In genomic region chr5:67203701-67204074, GRCh38 we compare ENCODE assay signal across 15 cellular contexts. TPM values are rescaled to one million over a fixed set of nuclear protein-coding genes. Genes with fewer than 3 reads are reported as not detected.
DNase-seq lines count a peak whose midpoint lies in the region; ATAC-seq and TF ChIP-seq lines count a peak whose summit lies in the region.
"Had no signal": no experiment of that assay in that cellular context is flagged by ENCODE, and none has a peak within 500 bp of the region (broad histone marks: within the 10 kb centered on the region; RNA-seq: fewer than 3 reads in every experiment).

No MANE protein-coding gene starts in this region.

- POLR2A ChIA-PET in activated CD4-positive, alpha-beta memory T cell treated with anti-CD3 and anti-CD28 coated beads for 36 hours (lab: Charles Lee): interaction anchor here (2.0 to 8.7 kb wide), 2 partner anchors 15 to 38 kb away, joined by 4 to 104 read pairs; no protein-coding TSS in a partner anchor

- no peaks in the 10 kb centered on the region for H3K36me3 ChIP-seq in KOPT-K1 (ENCODE audit: insufficient read depth, low read length)
- H3K36me3 ChIP-seq in spleen: no peaks in the 10 kb centered on the region
- no peaks in the 10 kb centered on the region for H3K36me3 ChIP-seq in esophagus muscularis mucosa
- H3K36me3 ChIP-seq: gastroesophageal sphincter, transverse colon had no signal

- H3K4me3 ChIP-seq in spleen (no peak overlapping the region), esophagus muscularis mucosa (no peak overlapping the region)
- H3K4me3 ChIP-seq: gastroesophageal sphincter, transverse colon had no signal

- no peak for ATAC-seq in GM19328 (IDR thresholded peaks at IDR 0.05; ENCODE audit: unreplicated experiment)
- ATAC-seq: gastroesophageal sphincter, sciatic nerve had no signal

- H3K4me3 Mint-ChIP-seq in activated naive CD4-positive, alpha-beta T cell treated with anti-CD3 and anti-CD28 coated beads for 36 hours: no peak overlapping the region
- H3K4me3 Mint-ChIP-seq in activated CD4-positive, alpha-beta memory T cell treated with anti-CD3 and anti-CD28 coated beads for 36 hours: no peak overlapping the region

- peaks cover 4% of the 10 kb centered on the region for H3K36me3 Mint-ChIP-seq in activated naive CD4-positive, alpha-beta T cell treated with anti-CD3 and anti-CD28 coated beads for 36 hours (ENCODE audit: low read depth)
- H3K36me3 Mint-ChIP-seq in activated CD4-positive, alpha-beta memory T cell treated with anti-CD3 and anti-CD28 coated beads for 36 hours: peaks cover 10% of the 10 kb centered on the region

- CTCF ChIA-PET in activated naive CD4-positive, alpha-beta T cell treated with anti-CD3 and anti-CD28 coated beads for 36 hours (lab: Charles Lee): interaction anchor here (0.6 to 20.7 kb wide), 2 partner anchors 12 to 41 kb away, joined by 4 to 354 read pairs; no protein-coding TSS in a partner anchor
- CTCF ChIA-PET in activated CD4-positive, alpha-beta memory T cell treated with anti-CD3 and anti-CD28 coated beads for 36 hours (lab: Charles Lee): interaction anchor here (0.6 to 14.4 kb wide), 2 partner anchors 41 to 52 kb away, joined by 3 to 363 read pairs; no protein-coding TSS in a partner anchor

- TF ChIP-seq POLR2A in spleen (IDR thresholded peaks at IDR 0.05) (no peak), esophagus muscularis mucosa (IDR thresholded peaks at IDR 0.05; ENCODE audit: low read depth) (no peak)

- H3K4me1 Mint-ChIP-seq in activated naive CD4-positive, alpha-beta T cell treated with anti-CD3 and anti-CD28 coated beads for 36 hours (ENCODE audit: low read depth): peaks cover 85% of the 10 kb centered on the region
- H3K4me1 Mint-ChIP-seq in activated CD4-positive, alpha-beta memory T cell treated with anti-CD3 and anti-CD28 coated beads for 36 hours (ENCODE audit: low read depth): peaks cover 79% of the 10 kb centered on the region

- peaks cover 2% of the 10 kb centered on the region for H3K9me3 Mint-ChIP-seq in activated naive CD4-positive, alpha-beta T cell treated with anti-CD3 and anti-CD28 coated beads for 36 hours
- H3K9me3 Mint-ChIP-seq in activated CD4-positive, alpha-beta memory T cell treated with anti-CD3 and anti-CD28 coated beads for 36 hours: peaks cover 13% of the 10 kb centered on the region

- peak overlapping the region; percentile 94 for H3K27ac ChIP-seq in KOPT-K1 (ENCODE audit: low read depth, low read length, poor library complexity, severe bottlenecking)
- H3K27ac ChIP-seq in spleen: peak overlapping the region; percentile 14 to 93 (median 86)
- no peak overlapping the region for H3K27ac ChIP-seq in esophagus muscularis mucosa (replicated peaks in 1 of 4)
- H3K27ac ChIP-seq: gastroesophageal sphincter had no signal

- no peak for TF ChIP-seq CTCF in spleen (IDR thresholded peaks at IDR 0.05 in 8 of 11, conservative IDR thresholded peaks at IDR 0.05 in 3 of 11)
- TF ChIP-seq CTCF in esophagus muscularis mucosa (IDR thresholded peaks at IDR 0.05): no peak

- no peak for DNase-seq in activated naive CD4-positive, alpha-beta T cell treated with anti-CD3 and anti-CD28 coated beads for 36 hours
- no peak for DNase-seq in activated naive CD4-positive, alpha-beta T cell treated with Interleukin-2 at 50 U/mL for 16 hours
- no peak for DNase-seq in activated CD4-positive, alpha-beta memory T cell treated with anti-CD3 and anti-CD28 coated beads for 36 hours
- DNase-seq in spleen (no peak), esophagus muscularis mucosa (ENCODE audit: extremely low spot score) (no peak), NCI-H1417 treated with DMSO at 0.1 percent for 48 hours (lab: John Stamatoyannopoulos, UW) (no peak)
- DNase-seq: central memory CD4-positive, alpha-beta T cell; nucleus accumbens; Right ventricle myocardium superior; stimulated activated CD4-positive, alpha-beta T cell treated with anti-CD3 and anti-CD28 coated beads, Interleukin-4, amount 100 ng/mL, for 1 hour; transverse colon had no signal

- H3K27me3 ChIP-seq in spleen (replicated peaks in 1 of 7) (no peaks in the 10 kb centered on the region), esophagus muscularis mucosa (no peaks in the 10 kb centered on the region)
- H3K27me3 ChIP-seq: gastroesophageal sphincter, transverse colon had no signal

- peak overlapping the region; percentile 72 for H3K27ac Mint-ChIP-seq in activated naive CD4-positive, alpha-beta T cell treated with anti-CD3 and anti-CD28 coated beads for 36 hours
- peak overlapping the region; percentile 73 for H3K27ac Mint-ChIP-seq in activated CD4-positive, alpha-beta memory T cell treated with anti-CD3 and anti-CD28 coated beads for 36 hours

- no peaks in the 10 kb centered on the region for H3K27me3 Mint-ChIP-seq in activated naive CD4-positive, alpha-beta T cell treated with anti-CD3 and anti-CD28 coated beads for 36 hours (ENCODE audit: low read depth)
- H3K27me3 Mint-ChIP-seq in activated CD4-positive, alpha-beta memory T cell treated with anti-CD3 and anti-CD28 coated beads for 36 hours: no peaks in the 10 kb centered on the region

- no peaks in the 10 kb centered on the region for H3K9me3 ChIP-seq in KOPT-K1 (ENCODE audit: insufficient read depth, low read length, poor library complexity, severe bottlenecking)
- peaks cover 0 to 17% (median 0%) of the 10 kb centered on the region in 8 donors for H3K9me3 ChIP-seq in spleen
- H3K9me3 ChIP-seq in esophagus muscularis mucosa: no peaks in the 10 kb centered on the region
- H3K9me3 ChIP-seq: gastroesophageal sphincter, transverse colon had no signal

- no peak for TF ChIP-seq EP300 in esophagus muscularis mucosa (IDR thresholded peaks at IDR 0.05)

- WGBS in spleen, 5 donors: 16 to 49% (median 32%) methylated on average over 2 of the region's 2 CpGs
- WGBS in esophagus muscularis mucosa: 72% methylated on average over 2 of the region's 2 CpGs

- H3K4me1 ChIP-seq in spleen: peaks cover 28 to 100% (median 92%) of the 10 kb centered on the region in 6 donors
- H3K4me1 ChIP-seq in esophagus muscularis mucosa: no peaks in the 10 kb centered on the region

- intact Hi-C loops in activated naive CD4-positive, alpha-beta T cell treated with anti-CD3 and anti-CD28 coated beads for 36 hours (cut with micrococcal nuclease): loop anchor here (2.0 kb wide), 1 partner anchor 15 kb away; no protein-coding TSS in a partner anchor
- intact Hi-C loops in activated CD4-positive, alpha-beta memory T cell treated with anti-CD3 and anti-CD28 coated beads for 36 hours (cut with micrococcal nuclease): loop anchor here (10.0 kb wide), 3 partner anchors 649 to 1231 kb away; partner anchors contain the start of gene SREK1
- intact Hi-C loops in spleen (cut with DNase I; ENCODE audit: low total_unique reads) (loop anchor here (10.0 kb wide), 1 partner anchor 219 kb away; no protein-coding TSS in a partner anchor), esophagus muscularis mucosa (cut with DNase I) (loop anchor here (10.0 kb wide), 1 partner anchor 899 kb away; no protein-coding TSS in a partner anchor)

RNA-seq across cellular contexts. Expression of gene CD180, which starts 7.1 kb away (rescaled TPM):
- total RNA-seq in activated naive CD4-positive, alpha-beta T cell treated with anti-CD3 and anti-CD28 coated beads for 36 hours: not detected
- total RNA-seq in activated CD4-positive, alpha-beta memory T cell treated with anti-CD3 and anti-CD28 coated beads for 36 hours: under 1 TPM; 0.07 to 0.21 TPM
- total RNA-seq in spleen: 10 to 100 TPM; 20.6 to 39.2 (median 27.4) TPM
- polyA plus RNA-seq in spleen: 10 to 100 TPM; 11.6 to 17.9 (median 14.6) TPM
- total RNA-seq in esophagus muscularis mucosa: 1 to 10 TPM in 1 of 4 donors, under 1 TPM in 3; 0.42 to 1.8 (median 0.67) TPM

Comparison
In these comparisons a context has a peak if more than half of its experiments do, and no peak if none do; other contexts are left out.
1. H3K27ac ChIP-seq: peak in KOPT-K1 (single experiment) and spleen (8 of 8); none in esophagus muscularis mucosa (0 of 4).
2. RNA of gene CD180, which starts 7.1 kb away (total RNA-seq): 20.6 to 39.2 TPM in spleen; 0.42 to 1.8 TPM in esophagus muscularis mucosa, 0.07 to 0.21 TPM in activated CD4-positive, alpha-beta memory T cell treated with anti-CD3 and anti-CD28 coated beads for 36 hours and not detected in activated naive CD4-positive, alpha-beta T cell treated with anti-CD3 and anti-CD28 coated beads for 36 hours; every median in the first group is over 4 times any median in the second.